In genomic region chr14:22898302-22898894, GRCh38 we compare ENCODE assay signal across 10 cellular contexts. TPM values are rescaled to one million over a fixed set of nuclear protein-coding genes. Genes with fewer than 3 reads are reported as not detected.
DNase-seq lines count a peak whose midpoint lies in the region; ATAC-seq and TF ChIP-seq lines count a peak whose summit lies in the region.
"Had no signal": no experiment of that assay in that cellular context is flagged by ENCODE, and none has a peak within 500 bp of the region (broad histone marks: within the 10 kb centered on the region; RNA-seq: fewer than 3 reads in every experiment).

No MANE protein-coding gene starts in this region.

- no peak for TF ChIP-seq POLR2A in erythroblast (IDR thresholded peaks at IDR 0.05; ENCODE audit: low read length)

- DNase-seq in GM04504 (ENCODE audit: low read depth) = peak; percentile 62
- peak; percentile 86 for DNase-seq in RPMI7951 (ENCODE audit: low read depth)
- DNase-seq in erythroblast (lab: John Stamatoyannopoulos, UW) = peak; percentile 50 to 73
- DNase-seq in SK-N-DZ (ENCODE audit: low spot score) = no peak
- DNase-seq in activated gamma-delta T cell treated with Interleukin-2 at 50 U/mL for 16 hours = no peak
- DNase-seq: NCI-H2081 treated with DMSO at 0.1 percent for 48 hours had no signal

- peaks cover 10% of the 10 kb centered on the region for H3K4me1 ChIP-seq in rectal smooth muscle tissue (ENCODE audit: control insufficient read depth, insufficient read depth, low read length)

- no peak overlapping the region for H3K4me3 ChIP-seq in rectal smooth muscle tissue (ENCODE audit: low read length)
- H3K4me3 ChIP-seq: neural progenitor cell had no signal

- no peak for ATAC-seq in GM21786 (IDR thresholded peaks at IDR 0.05; ENCODE audit: unreplicated experiment)
- no peak for ATAC-seq in GM18873 (IDR thresholded peaks at IDR 0.05; ENCODE audit: low FRiP score, unreplicated experiment)

- H3K27ac ChIP-seq in rectal smooth muscle tissue (ENCODE audit: low read depth, low read length) = peak overlapping the region; percentile 71
- H3K27ac ChIP-seq: neural progenitor cell had no signal

- no peaks in the 10 kb centered on the region for H3K27me3 ChIP-seq in rectal smooth muscle tissue (ENCODE audit: control insufficient read depth, insufficient read depth, low read length)
- H3K27me3 ChIP-seq: neural progenitor cell had no signal

- H3K9ac ChIP-seq in rectal smooth muscle tissue (ENCODE audit: low read length) = no peak overlapping the region
- H3K9ac ChIP-seq: neural progenitor cell had no signal

- peaks cover 26% of the 10 kb centered on the region for H3K36me3 ChIP-seq in rectal smooth muscle tissue (ENCODE audit: control insufficient read depth, insufficient read depth, low read length)
- H3K36me3 ChIP-seq: neural progenitor cell had no signal

RNA-seq across cellular contexts. Expression of gene REM2, which starts 15.4 kb away (rescaled TPM):
- 0.12 and 0.59 TPM in 2 replicates for total RNA-seq in RPMI7951 (2014; rRNA removed; shearing (Covaris generic))
- polyA plus RNA-seq in SK-N-DZ (2014; cell fraction: cytosol; rRNA removed) = 2.5 and 4.0 TPM in 2 replicates
- polyA plus RNA-seq in SK-N-DZ (2014; cell fraction: nucleus; rRNA removed) = 1.2 and 5.2 TPM in 2 replicates

RNA-seq across cellular contexts. Expression of gene RBM23, which starts 20.6 kb away (rescaled TPM):
- total RNA-seq in RPMI7951 (2014; rRNA removed; shearing (Covaris generic)) = 79.2 and 93.5 TPM in 2 replicates
- 107 and 143 TPM in 2 replicates for polyA plus RNA-seq in SK-N-DZ (2014; cell fraction: cytosol; rRNA removed)
- polyA plus RNA-seq in SK-N-DZ (2014; cell fraction: nucleus; rRNA removed) = 90.2 and 100 TPM in 2 replicates

RNA-seq across cellular contexts. Expression of gene LRP10, which starts 26.9 kb away (rescaled TPM):
- total RNA-seq in RPMI7951 (2014; rRNA removed; shearing (Covaris generic)) = 41.9 and 44.9 TPM in 2 replicates
- 2.2 and 2.5 TPM in 2 replicates for polyA plus RNA-seq in SK-N-DZ (2014; cell fraction: cytosol; rRNA removed)
- polyA plus RNA-seq in SK-N-DZ (2014; cell fraction: nucleus; rRNA removed) = 1.6 and 3.7 TPM in 2 replicates

RNA-seq across cellular contexts. Expression of gene PRMT5, which starts 30.8 kb away (rescaled TPM):
- 49.3 and 61.1 TPM in 2 replicates for total RNA-seq in RPMI7951 (2014; rRNA removed; shearing (Covaris generic))
- polyA plus RNA-seq in SK-N-DZ (2014; cell fraction: cytosol; rRNA removed) = 93.5 and 106 TPM in 2 replicates
- 143 and 178 TPM in 2 replicates for polyA plus RNA-seq in SK-N-DZ (2014; cell fraction: nucleus; rRNA removed)

RNA-seq across cellular contexts. Expression of gene HAUS4, which starts 58.5 kb away (rescaled TPM):
- total RNA-seq in RPMI7951 (2014; rRNA removed; shearing (Covaris generic)) = 35.3 and 59.3 TPM in 2 replicates
- polyA plus RNA-seq in SK-N-DZ (2014; cell fraction: cytosol; rRNA removed) = 87.7 and 96.6 TPM in 2 replicates
- 86.2 and 93.0 TPM in 2 replicates for polyA plus RNA-seq in SK-N-DZ (2014; cell fraction: nucleus; rRNA removed)

Comparison
In these comparisons a context has a peak if more than half of its experiments do, and no peak if none do; other contexts are left out.
1. DNase-seq: peak in GM04504 (single experiment), RPMI7951 (single experiment) and erythroblast (2 of 2); none in SK-N-DZ (single experiment) and activated gamma-delta T cell treated with Interleukin-2 at 50 U/mL for 16 hours (single experiment).